Comparison of ENCODE assay signal across 8 cellular contexts in genomic region chr1:53328009-53328489, GRCh38. TPM values are rescaled to one million over a fixed set of nuclear protein-coding genes. Genes with fewer than 3 reads are reported as not detected.
DNase-seq lines count a peak whose midpoint lies in the region; ATAC-seq and TF ChIP-seq lines count a peak whose summit lies in the region.

TSS of gene LRP8 (minus strand) at chr1:53328070. CDS start at chr1:53327912, 158 bp downstream.

- H3K36me3 ChIP-seq in upper lobe of left lung: no peaks in the 10 kb centered on the region

- TF ChIP-seq EP300 in upper lobe of left lung (IDR thresholded peaks at IDR 0.05): no peak

- H3K36me3 Mint-ChIP-seq in activated naive CD4-positive, alpha-beta T cell treated with anti-CD3 and anti-CD28 coated beads, Interleukin-2, amount 50 U/mL, for 24 hours: peaks cover 9% of the 10 kb centered on the region

- TF ChIP-seq CTCF in upper lobe of left lung (IDR thresholded peaks at IDR 0.05): no peak

- H3K9me3 ChIP-seq in upper lobe of left lung: no peaks in the 10 kb centered on the region

- H3K27ac ChIP-seq in upper lobe of left lung: peak within 1 kb of the TSS; percentile 67 to 81 (median 74)

- H3K4me3 ChIP-seq in upper lobe of left lung: peak within 1 kb of the TSS; percentile 67 to 78 (median 76)

- H3K27me3 Mint-ChIP-seq in activated naive CD4-positive, alpha-beta T cell treated with anti-CD3 and anti-CD28 coated beads, Interleukin-2, amount 50 U/mL, for 24 hours: no peaks in the 10 kb centered on the region

- H3K9me3 Mint-ChIP-seq in activated naive CD4-positive, alpha-beta T cell treated with anti-CD3 and anti-CD28 coated beads, Interleukin-2, amount 50 U/mL, for 24 hours: no peaks in the 10 kb centered on the region

- no peaks in the 10 kb centered on the region for H3K27me3 ChIP-seq in upper lobe of left lung

- H3K4me1 Mint-ChIP-seq in activated naive CD4-positive, alpha-beta T cell treated with anti-CD3 and anti-CD28 coated beads, Interleukin-2, amount 50 U/mL, for 24 hours: peaks cover 13% of the 10 kb centered on the region

- intact Hi-C loops in head of caudate nucleus (cut with DNase I) (no loop called here), posterior cingulate gyrus (cut with DNase I) (loop anchor here (5.0 kb wide), 1 partner anchor 64 kb away; no protein-coding TSS in a partner anchor)

- peak within 1 kb of the TSS; percentile 98 for H3K27ac Mint-ChIP-seq in activated naive CD4-positive, alpha-beta T cell treated with anti-CD3 and anti-CD28 coated beads, Interleukin-2, amount 50 U/mL, for 24 hours

- DNase-seq in DMS153 (lab: John Stamatoyannopoulos, UW) (peak; percentile 10), LHCN-M2 (ENCODE audit: low read depth) (peak; percentile 48), head of caudate nucleus (peak; percentile 21 to 89 (median 74)), posterior cingulate gyrus (peak; percentile 43 to 95 (median 76)), upper lobe of left lung (peak; percentile 68 to 97)

- TF ChIP-seq POLR2A in upper lobe of left lung (IDR thresholded peaks at IDR 0.05): no peak

- peaks cover 24 to 33% (median 25%) of the 10 kb centered on the region in 4 donors for H3K4me1 ChIP-seq in upper lobe of left lung

- WGBS in upper lobe of left lung, 2 donors: 5% methylated on average over 27 to 37 of the region's 50 CpGs

- peak; percentile 40 for ATAC-seq in GM21619 (IDR thresholded peaks at IDR 0.05; ENCODE audit: unreplicated experiment)
- ATAC-seq in SK-N-SH treated with all-trans-retinoic acid at 6 μM for 48 hours: peak; percentile 35
- ATAC-seq in upper lobe of left lung (ENCODE audit: low FRiP score in 2 of 2): peak in 1 of 2 donors; percentile 81

- peak within 1 kb of the TSS; percentile 97 for H3K4me3 Mint-ChIP-seq in activated naive CD4-positive, alpha-beta T cell treated with anti-CD3 and anti-CD28 coated beads, Interleukin-2, amount 50 U/mL, for 24 hours

TF ChIP-seq in SK-N-SH treated with all-trans-retinoic acid at 6 μM for 48 hours, 23 proteins besides CTCF, POLR2A, EP300 and RAD21:
- TF ChIP-seq ZFP3 (CRISPR knock-in tag; IDR thresholded peaks at IDR 0.05): peak; percentile 100
- TF ChIP-seq PPARA (CRISPR knock-in tag; IDR thresholded peaks at IDR 0.05; ENCODE audit: borderline replicate concordance): no peak

RNA-seq across cellular contexts. Expression of gene LRP8, which starts in this region (rescaled TPM):
- total RNA-seq in LHCN-M2 (2014; rRNA removed) (7.7 and 10.0 TPM in 2 replicates), upper lobe of left lung (10 to 100 TPM in 4 of 6 donors, 1 to 10 TPM in 2; 4.6 to 23.0 (median 11.1) TPM)
- 4.2 TPM for polyA plus RNA-seq in LHCN-M2 (2012)

Comparison
In these comparisons a context has a peak if more than half of its experiments do, and no peak if none do; other contexts are left out.
1. DNase-seq: peak in every context shown above with its lines; median percentile 82 in upper lobe of left lung; 76 in posterior cingulate gyrus; 74 in head of caudate nucleus; 48 in LHCN-M2; 10 in DMS153.